In the genomic region with DNA sequence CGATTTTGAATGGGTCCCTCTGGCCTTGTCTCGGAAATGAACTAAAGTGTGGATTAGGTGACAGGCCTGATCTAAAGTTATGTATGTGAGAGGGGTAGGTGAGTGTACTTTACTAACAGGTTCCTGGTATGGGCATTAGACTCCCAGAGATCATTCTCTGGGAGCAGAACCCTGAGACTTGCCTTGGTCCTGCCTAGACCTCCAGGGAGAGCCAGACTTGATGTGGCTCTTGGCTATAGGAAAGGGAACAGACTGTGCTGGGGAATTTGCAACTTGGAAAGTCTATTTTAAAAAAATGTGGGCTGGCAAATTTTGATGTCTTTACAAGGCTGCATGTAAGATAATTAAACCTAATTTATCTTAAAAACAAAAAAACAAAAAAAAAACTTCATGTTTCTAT, we compare ENCODE assay signal across 1 cellular context.
TF ChIP-seq lines count a peak whose summit lies in the region.

No MANE protein-coding gene starts in this region.

TF ChIP-seq in WTC11, 78 proteins besides CTCF, POLR2A, EP300 and RAD21 (continued from another document):
- TF ChIP-seq, protein P1, sequence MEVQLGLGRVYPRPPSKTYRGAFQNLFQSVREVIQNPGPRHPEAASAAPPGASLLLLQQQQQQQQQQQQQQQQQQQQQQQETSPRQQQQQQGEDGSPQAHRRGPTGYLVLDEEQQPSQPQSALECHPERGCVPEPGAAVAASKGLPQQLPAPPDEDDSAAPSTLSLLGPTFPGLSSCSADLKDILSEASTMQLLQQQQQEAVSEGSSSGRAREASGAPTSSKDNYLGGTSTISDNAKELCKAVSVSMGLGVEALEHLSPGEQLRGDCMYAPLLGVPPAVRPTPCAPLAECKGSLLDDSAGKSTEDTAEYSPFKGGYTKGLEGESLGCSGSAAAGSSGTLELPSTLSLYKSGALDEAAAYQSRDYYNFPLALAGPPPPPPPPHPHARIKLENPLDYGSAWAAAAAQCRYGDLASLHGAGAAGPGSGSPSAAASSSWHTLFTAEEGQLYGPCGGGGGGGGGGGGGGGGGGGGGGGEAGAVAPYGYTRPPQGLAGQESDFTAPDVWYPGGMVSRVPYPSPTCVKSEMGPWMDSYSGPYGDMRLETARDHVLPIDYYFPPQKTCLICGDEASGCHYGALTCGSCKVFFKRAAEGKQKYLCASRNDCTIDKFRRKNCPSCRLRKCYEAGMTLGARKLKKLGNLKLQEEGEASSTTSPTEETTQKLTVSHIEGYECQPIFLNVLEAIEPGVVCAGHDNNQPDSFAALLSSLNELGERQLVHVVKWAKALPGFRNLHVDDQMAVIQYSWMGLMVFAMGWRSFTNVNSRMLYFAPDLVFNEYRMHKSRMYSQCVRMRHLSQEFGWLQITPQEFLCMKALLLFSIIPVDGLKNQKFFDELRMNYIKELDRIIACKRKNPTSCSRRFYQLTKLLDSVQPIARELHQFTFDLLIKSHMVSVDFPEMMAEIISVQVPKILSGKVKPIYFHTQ (CRISPR knock-in tag; IDR thresholded peaks at IDR 0.05), result no peak
- TF ChIP-seq MXD4 (CRISPR knock-in tag; IDR thresholded peaks at IDR 0.05; ENCODE audit: borderline replicate concordance) (no peak), RORB (CRISPR knock-in tag; IDR thresholded peaks at IDR 0.05) (no peak), ZNF671 (CRISPR knock-in tag; IDR thresholded peaks at IDR 0.05) (no peak), ZBTB21 (CRISPR knock-in tag; IDR thresholded peaks at IDR 0.05; ENCODE audit: borderline replicate concordance) (no peak)
- TF ChIP-seq, protein P2, sequence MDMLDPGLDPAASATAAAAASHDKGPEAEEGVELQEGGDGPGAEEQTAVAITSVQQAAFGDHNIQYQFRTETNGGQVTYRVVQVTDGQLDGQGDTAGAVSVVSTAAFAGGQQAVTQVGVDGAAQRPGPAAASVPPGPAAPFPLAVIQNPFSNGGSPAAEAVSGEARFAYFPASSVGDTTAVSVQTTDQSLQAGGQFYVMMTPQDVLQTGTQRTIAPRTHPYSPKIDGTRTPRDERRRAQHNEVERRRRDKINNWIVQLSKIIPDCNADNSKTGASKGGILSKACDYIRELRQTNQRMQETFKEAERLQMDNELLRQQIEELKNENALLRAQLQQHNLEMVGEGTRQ (CRISPR knock-in tag; IDR thresholded peaks at IDR 0.05), result no peak
- TF ChIP-seq, protein P3, sequence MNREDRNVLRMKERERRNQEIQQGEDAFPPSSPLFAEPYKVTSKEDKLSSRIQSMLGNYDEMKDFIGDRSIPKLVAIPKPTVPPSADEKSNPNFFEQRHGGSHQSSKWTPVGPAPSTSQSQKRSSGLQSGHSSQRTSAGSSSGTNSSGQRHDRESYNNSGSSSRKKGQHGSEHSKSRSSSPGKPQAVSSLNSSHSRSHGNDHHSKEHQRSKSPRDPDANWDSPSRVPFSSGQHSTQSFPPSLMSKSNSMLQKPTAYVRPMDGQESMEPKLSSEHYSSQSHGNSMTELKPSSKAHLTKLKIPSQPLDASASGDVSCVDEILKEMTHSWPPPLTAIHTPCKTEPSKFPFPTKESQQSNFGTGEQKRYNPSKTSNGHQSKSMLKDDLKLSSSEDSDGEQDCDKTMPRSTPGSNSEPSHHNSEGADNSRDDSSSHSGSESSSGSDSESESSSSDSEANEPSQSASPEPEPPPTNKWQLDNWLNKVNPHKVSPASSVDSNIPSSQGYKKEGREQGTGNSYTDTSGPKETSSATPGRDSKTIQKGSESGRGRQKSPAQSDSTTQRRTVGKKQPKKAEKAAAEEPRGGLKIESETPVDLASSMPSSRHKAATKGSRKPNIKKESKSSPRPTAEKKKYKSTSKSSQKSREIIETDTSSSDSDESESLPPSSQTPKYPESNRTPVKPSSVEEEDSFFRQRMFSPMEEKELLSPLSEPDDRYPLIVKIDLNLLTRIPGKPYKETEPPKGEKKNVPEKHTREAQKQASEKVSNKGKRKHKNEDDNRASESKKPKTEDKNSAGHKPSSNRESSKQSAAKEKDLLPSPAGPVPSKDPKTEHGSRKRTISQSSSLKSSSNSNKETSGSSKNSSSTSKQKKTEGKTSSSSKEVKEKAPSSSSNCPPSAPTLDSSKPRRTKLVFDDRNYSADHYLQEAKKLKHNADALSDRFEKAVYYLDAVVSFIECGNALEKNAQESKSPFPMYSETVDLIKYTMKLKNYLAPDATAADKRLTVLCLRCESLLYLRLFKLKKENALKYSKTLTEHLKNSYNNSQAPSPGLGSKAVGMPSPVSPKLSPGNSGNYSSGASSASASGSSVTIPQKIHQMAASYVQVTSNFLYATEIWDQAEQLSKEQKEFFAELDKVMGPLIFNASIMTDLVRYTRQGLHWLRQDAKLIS (CRISPR knock-in tag; IDR thresholded peaks at IDR 0.05; ENCODE audit: borderline replicate concordance), result no peak
- TF ChIP-seq, protein P4, sequence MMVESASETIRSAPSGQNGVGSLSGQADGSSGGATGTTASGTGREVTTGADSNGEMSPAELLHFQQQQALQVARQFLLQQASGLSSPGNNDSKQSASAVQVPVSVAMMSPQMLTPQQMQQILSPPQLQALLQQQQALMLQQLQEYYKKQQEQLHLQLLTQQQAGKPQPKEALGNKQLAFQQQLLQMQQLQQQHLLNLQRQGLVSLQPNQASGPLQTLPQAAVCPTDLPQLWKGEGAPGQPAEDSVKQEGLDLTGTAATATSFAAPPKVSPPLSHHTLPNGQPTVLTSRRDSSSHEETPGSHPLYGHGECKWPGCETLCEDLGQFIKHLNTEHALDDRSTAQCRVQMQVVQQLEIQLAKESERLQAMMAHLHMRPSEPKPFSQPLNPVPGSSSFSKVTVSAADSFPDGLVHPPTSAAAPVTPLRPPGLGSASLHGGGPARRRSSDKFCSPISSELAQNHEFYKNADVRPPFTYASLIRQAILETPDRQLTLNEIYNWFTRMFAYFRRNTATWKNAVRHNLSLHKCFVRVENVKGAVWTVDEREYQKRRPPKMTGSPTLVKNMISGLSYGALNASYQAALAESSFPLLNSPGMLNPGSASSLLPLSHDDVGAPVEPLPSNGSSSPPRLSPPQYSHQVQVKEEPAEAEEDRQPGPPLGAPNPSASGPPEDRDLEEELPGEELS (CRISPR knock-in tag; IDR thresholded peaks at IDR 0.05), result no peak
- TF ChIP-seq, protein P5, sequence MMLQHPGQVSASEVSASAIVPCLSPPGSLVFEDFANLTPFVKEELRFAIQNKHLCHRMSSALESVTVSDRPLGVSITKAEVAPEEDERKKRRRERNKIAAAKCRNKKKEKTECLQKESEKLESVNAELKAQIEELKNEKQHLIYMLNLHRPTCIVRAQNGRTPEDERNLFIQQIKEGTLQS (CRISPR knock-in tag; conservative IDR thresholded peaks at IDR 0.05), result no peak
